ENCODE assay signal across 20 cellular contexts in the genomic region with DNA sequence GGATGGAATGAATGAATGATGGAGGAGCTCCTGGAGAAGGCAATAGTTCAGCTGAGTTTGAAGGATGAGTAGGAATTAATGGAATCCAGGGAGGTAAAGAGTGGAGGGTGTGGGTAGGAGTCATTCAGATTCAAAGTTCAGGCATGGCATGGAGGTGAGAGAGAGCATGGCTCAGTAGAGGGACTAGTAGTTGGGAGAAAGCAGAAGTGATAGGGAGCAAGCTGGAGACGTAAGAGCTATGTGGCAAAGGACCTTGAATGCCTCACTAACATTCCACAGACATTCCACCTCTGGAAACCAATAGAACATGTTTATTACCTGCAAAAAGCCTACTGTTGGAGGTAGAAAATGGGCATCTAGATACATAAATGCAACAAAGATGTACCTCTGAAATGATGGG.
DNase-seq lines count a peak whose midpoint lies in the region; ATAC-seq and TF ChIP-seq lines count a peak whose summit lies in the region.
"Had no signal": no experiment of that assay in that cellular context is flagged by ENCODE, and none has a peak within 500 bp of the region (broad histone marks: within the 10 kb centered on the region; RNA-seq: fewer than 3 reads in every experiment).

No MANE protein-coding gene starts in this region.

- H3K36me3 Mint-ChIP-seq in activated naive CD4-positive, alpha-beta T cell treated with anti-CD3 and anti-CD28 coated beads, Interleukin-2, amount 50 U/mL, for 24 hours, result peaks cover 3% of the 10 kb centered on the region
- peaks cover 2% of the 10 kb centered on the region for H3K36me3 Mint-ChIP-seq in memory B cell
- no peaks in the 10 kb centered on the region for H3K36me3 Mint-ChIP-seq in endothelial cell (ENCODE audit: low read depth, unreplicated experiment)

- no peak overlapping the region for H3K4me3 Mint-ChIP-seq in activated naive CD4-positive, alpha-beta T cell treated with anti-CD3 and anti-CD28 coated beads, Interleukin-2, amount 50 U/mL, for 24 hours
- H3K4me3 Mint-ChIP-seq in memory B cell, result no peak overlapping the region
- no peak overlapping the region for H3K4me3 Mint-ChIP-seq in endothelial cell (ENCODE audit: unreplicated experiment)
- H3K4me3 Mint-ChIP-seq: H9 had no signal

- H3K4me3 ChIP-seq in upper lobe of right lung, result no peak overlapping the region
- H3K4me3 ChIP-seq: A549 had no signal

- no peaks in the 10 kb centered on the region for H3K36me3 ChIP-seq in upper lobe of right lung

- TF ChIP-seq CTCF in VCaP (conservative IDR thresholded peaks at IDR 0.05) (no peak), upper lobe of right lung (IDR thresholded peaks at IDR 0.05) (no peak), endothelial cell (IDR thresholded peaks at IDR 0.05; ENCODE audit: unreplicated experiment) (no peak)

- no peak for DNase-seq in activated naive CD4-positive, alpha-beta T cell treated with Interleukin-2 at 50 U/mL for 16 hours
- DNase-seq in memory B cell (ENCODE audit: low spot score in 2 of 2) (no peak), upper lobe of right lung (no peak), AG08396 (ENCODE audit: low spot score) (no peak), NCI-H774 (lab: John Stamatoyannopoulos, UW) (no peak), endothelial cell (ENCODE audit: low spot score) (no peak)
- DNase-seq: COR-L47, DMS153, H9, IMR-90, Karpas-422, MM.1S, NCI-H1092 treated with DMSO at 0.1 percent for 48 hours, NCI-H2081 treated with DMSO at 0.1 percent for 48 hours, NCI-H510A, NCI-H82 had no signal

- no peaks in the 10 kb centered on the region for H3K27me3 ChIP-seq in upper lobe of right lung

- intact Hi-C loops in upper lobe of right lung (cut with DNase I), result no loop called here

- no peaks in the 10 kb centered on the region for H3K9me3 Mint-ChIP-seq in activated naive CD4-positive, alpha-beta T cell treated with anti-CD3 and anti-CD28 coated beads, Interleukin-2, amount 50 U/mL, for 24 hours
- H3K9me3 Mint-ChIP-seq in memory B cell, result no peaks in the 10 kb centered on the region
- no peaks in the 10 kb centered on the region for H3K9me3 Mint-ChIP-seq in endothelial cell (ENCODE audit: unreplicated experiment)
- H3K9me3 Mint-ChIP-seq: H9 had no signal

- H3K27ac Mint-ChIP-seq in activated naive CD4-positive, alpha-beta T cell treated with anti-CD3 and anti-CD28 coated beads, Interleukin-2, amount 50 U/mL, for 24 hours, result peak overlapping the region; percentile 44
- peak overlapping the region; percentile 9 for H3K27ac Mint-ChIP-seq in memory B cell
- H3K27ac Mint-ChIP-seq in endothelial cell (ENCODE audit: unreplicated experiment), result no peak overlapping the region

- no peaks in the 10 kb centered on the region for H3K4me1 ChIP-seq in upper lobe of right lung
- H3K4me1 ChIP-seq: A549 had no signal

- H3K4me1 Mint-ChIP-seq in activated naive CD4-positive, alpha-beta T cell treated with anti-CD3 and anti-CD28 coated beads, Interleukin-2, amount 50 U/mL, for 24 hours, result peaks cover 23% of the 10 kb centered on the region
- H3K4me1 Mint-ChIP-seq in memory B cell, result peaks cover 3% of the 10 kb centered on the region
- H3K4me1 Mint-ChIP-seq in endothelial cell (ENCODE audit: unreplicated experiment), result peaks cover 3% of the 10 kb centered on the region

- no peak for ATAC-seq in memory B cell (ENCODE audit: low read depth)
- peak; percentile 30 for ATAC-seq in upper lobe of right lung
- ATAC-seq: A549 had no signal

- no peaks in the 10 kb centered on the region for H3K27me3 Mint-ChIP-seq in activated naive CD4-positive, alpha-beta T cell treated with anti-CD3 and anti-CD28 coated beads, Interleukin-2, amount 50 U/mL, for 24 hours
- H3K27me3 Mint-ChIP-seq in memory B cell (no peaks in the 10 kb centered on the region), endothelial cell (ENCODE audit: unreplicated experiment) (peaks cover 1% of the 10 kb centered on the region)

- H3K27ac ChIP-seq in VCaP, result peak overlapping the region; percentile 48
- no peak overlapping the region for H3K27ac ChIP-seq in upper lobe of right lung
- H3K27ac ChIP-seq: A549, C4-2B had no signal

- H3K9me3 ChIP-seq in upper lobe of right lung, result no peaks in the 10 kb centered on the region
- H3K9me3 ChIP-seq: A549 had no signal
